ENCODE assay signal across 8 cellular contexts in the genomic region with DNA sequence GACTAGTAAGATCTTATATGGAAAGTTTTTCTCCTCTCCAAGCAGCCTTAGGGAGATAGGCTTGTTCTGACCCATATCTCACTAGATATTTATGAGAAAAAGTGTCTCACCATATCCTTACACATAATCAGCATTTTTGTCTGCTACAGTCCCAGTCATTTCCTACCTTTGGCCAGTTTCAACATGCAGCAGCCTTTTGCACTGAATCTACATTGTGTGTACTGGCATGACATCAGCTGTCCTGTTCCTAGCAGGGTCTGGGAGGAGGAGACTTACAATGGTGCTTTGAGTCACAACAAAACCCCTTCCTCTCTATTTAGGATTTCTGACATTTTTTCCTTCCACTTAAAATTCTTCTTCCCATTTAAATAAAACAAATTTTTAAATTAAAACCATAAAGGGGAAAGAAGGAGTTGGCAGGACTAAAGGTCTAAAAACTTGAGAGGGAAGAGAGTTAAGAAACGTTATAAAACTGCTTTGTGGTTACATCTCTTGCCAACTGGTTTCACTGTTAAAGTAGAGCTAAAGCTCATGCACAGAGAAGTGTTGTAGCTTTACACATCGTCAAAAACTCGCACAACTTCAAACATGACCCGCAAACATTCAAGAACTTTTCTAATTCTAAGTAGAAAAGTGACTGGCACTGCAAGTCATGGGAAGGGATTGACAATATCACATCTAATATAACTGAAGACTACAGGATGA. TPM values are rescaled to one million over a fixed set of nuclear protein-coding genes. Genes with fewer than 3 reads are reported as not detected.
DNase-seq lines count a peak whose midpoint lies in the region; ATAC-seq and TF ChIP-seq lines count a peak whose summit lies in the region.

No MANE protein-coding gene starts in this region.

- H3K4me3 ChIP-seq in CD4-positive, alpha-beta memory T cell (ENCODE audit: low read length in 2 of 2), result peak overlapping the region in 1 of 2 donors; percentile 81
- H3K4me3 ChIP-seq in NB4 (ENCODE audit: low read depth, low read length) (peak overlapping the region; percentile 55), body of pancreas (no peak overlapping the region), tibial artery (peak overlapping the region; percentile 52 to 58)

- H3K4me1 ChIP-seq in CD4-positive, alpha-beta memory T cell (ENCODE audit: insufficient read depth, low read length), result peaks cover 49% of the 10 kb centered on the region
- H3K4me1 ChIP-seq in body of pancreas, result peaks cover 12% of the 10 kb centered on the region
- peaks cover 0 to 52% (median 34%) of the 10 kb centered on the region in 4 donors for H3K4me1 ChIP-seq in tibial artery

- no peaks in the 10 kb centered on the region for H3K27me3 ChIP-seq in CD4-positive, alpha-beta memory T cell (ENCODE audit: insufficient read depth, low read length)
- no peaks in the 10 kb centered on the region for H3K27me3 ChIP-seq in body of pancreas
- no peaks in the 10 kb centered on the region for H3K27me3 ChIP-seq in tibial artery

- peak overlapping the region in 6 of 7 donors; percentile 77 to 93 (median 89) for H3K27ac Mint-ChIP-seq in CD4-positive, alpha-beta memory T cell

- H3K36me3 ChIP-seq in CD4-positive, alpha-beta memory T cell (ENCODE audit: insufficient read depth, low read length), result no peaks in the 10 kb centered on the region
- peaks cover 0 to 1% of the 10 kb centered on the region in 2 donors for H3K36me3 ChIP-seq in body of pancreas (replicated peaks in 1 of 2; ENCODE audit: insufficient read depth in 1 of 2, low read depth in 2 of 2)
- peaks cover 0 to 4% (median 0%) of the 10 kb centered on the region in 3 donors for H3K36me3 ChIP-seq in tibial artery

- peaks cover 28 to 36% (median 32%) of the 10 kb centered on the region in 4 donors for H3K4me1 Mint-ChIP-seq in CD4-positive, alpha-beta memory T cell

- POLR2A ChIA-PET in CD4-positive, alpha-beta memory T cell (lab: Charles Lee; ENCODE audit: partially characterized antibody), result interaction anchor here (0.6 to 5.7 kb wide), 10 partner anchors 8 to 136 kb away, joined by 3 to 88 read pairs (median 6); a partner anchor contains a TSS

- no peak for TF ChIP-seq POLR2A in NB4 (IDR thresholded peaks at IDR 0.05; ENCODE audit: extremely low read depth, insufficient read length)
- peak in 1 of 3 donors; percentile 15 for TF ChIP-seq POLR2A in body of pancreas (IDR thresholded peaks at IDR 0.05)

- no peak for TF ChIP-seq CTCF in GM20000 (IDR thresholded peaks at IDR 0.05; ENCODE audit: extremely low read depth, missing control alignments)
- no peak for TF ChIP-seq CTCF in NB4 (IDR thresholded peaks at IDR 0.05; ENCODE audit: low read depth, low read length)
- TF ChIP-seq CTCF in body of pancreas (IDR thresholded peaks at IDR 0.05), result no peak
- no peak for TF ChIP-seq CTCF in tibial artery (IDR thresholded peaks at IDR 0.05)

- H3K9me3 Mint-ChIP-seq in CD4-positive, alpha-beta memory T cell, result no peaks in the 10 kb centered on the region

- H3K27ac ChIP-seq in CD4-positive, alpha-beta memory T cell (ENCODE audit: low read depth, low read length), result peak overlapping the region; percentile 75
- H3K27ac ChIP-seq in body of pancreas, result peak overlapping the region in 3 of 4 donors; percentile 35 to 61 (median 49)
- H3K27ac ChIP-seq in tibial artery, result peak overlapping the region; percentile 76 to 84

- CTCF ChIA-PET in CD4-positive, alpha-beta memory T cell (lab: Charles Lee; ENCODE audit: partially characterized antibody), result interaction anchor here (0.6 to 3.1 kb wide), 9 partner anchors 9 to 862 kb away, joined by 3 to 35 read pairs (median 5); a partner anchor contains a TSS

- H3K36me3 Mint-ChIP-seq in CD4-positive, alpha-beta memory T cell, result peaks cover 0 to 3% of the 10 kb centered on the region in 2 donors

- H3K27me3 Mint-ChIP-seq in CD4-positive, alpha-beta memory T cell, result no peaks in the 10 kb centered on the region

- intact Hi-C loops in CD4-positive, alpha-beta memory T cell (cut with micrococcal nuclease), result loop anchor here (2.0 to 5.0 kb wide), 3 partner anchors 62 to 182 kb away; a partner anchor contains a TSS
- intact Hi-C loops in body of pancreas (cut with DNase I) (no loop called here), tibial artery (cut with DNase I; ENCODE audit: low total_unique reads) (loop anchor here (10.0 kb wide), 1 partner anchor 64 kb away; a partner anchor contains a TSS)

- H3K4me3 Mint-ChIP-seq in CD4-positive, alpha-beta memory T cell, result peak overlapping the region in 3 of 8 donors; percentile 66 to 71 (median 69)

- H3K9me3 ChIP-seq in CD4-positive, alpha-beta memory T cell (ENCODE audit: control insufficient read depth in 1 of 2, low read length in 2 of 2), result no peaks in the 10 kb centered on the region
- H3K9me3 ChIP-seq in body of pancreas, result no peaks in the 10 kb centered on the region
- H3K9me3 ChIP-seq in tibial artery, result no peaks in the 10 kb centered on the region

- ATAC-seq in body of pancreas, result no peak
- peak; percentile 92 for ATAC-seq in left lobe of liver

- DNase-seq in CD4-positive, alpha-beta memory T cell, result peak in 1 of 5 donors; percentile 26
- DNase-seq in GM20000 (ENCODE audit: low spot score) (peak; percentile 36), NB4 (ENCODE audit: low read depth) (peak; percentile 81), body of pancreas (no peak), left lobe of liver (ENCODE audit: low spot score) (no peak), tibial artery (no peak), NCI-H510A (lab: John Stamatoyannopoulos, UW) (no peak), HK-2 (ENCODE audit: unreplicated experiment) (no peak)

- WGBS in body of pancreas, 2 donors, result 52 to 61% methylated on average over 4 of the region's 4 CpGs

RNA-seq across cellular contexts. Expression of a gene that starts 53.3 kb away (rescaled TPM):
- total RNA-seq in CD4-positive, alpha-beta memory T cell, result 10 to 100 TPM; 42.1 to 48.2 TPM
- polyA plus RNA-seq in CD4-positive, alpha-beta memory T cell, result 10 to 100 TPM; 45.1 to 62.7 TPM
- total RNA-seq in body of pancreas (10 to 100 TPM; 17.8 to 20.2 TPM), left lobe of liver (6.5 TPM)

Comparison
In these comparisons a context has a peak if more than half of its experiments do, and no peak if none do; other contexts are left out.
1. DNase-seq: peak in GM20000 (single experiment) and NB4 (single experiment); none in body of pancreas (0 of 4), left lobe of liver (single experiment), tibial artery (0 of 2), NCI-H510A (single experiment) and HK-2 (single experiment).
2. H3K4me3 ChIP-seq: peak in NB4 (single experiment) and tibial artery (2 of 2); none in body of pancreas (0 of 2).
3. Peak in every context shown above with its lines, with median percentiles within 50 percentile points of each other: H3K27ac ChIP-seq.